Comparison of ENCODE assay signal across 23 cellular contexts in genomic region chr14:105666420-105666819, GRCh38.
DNase-seq lines count a peak whose midpoint lies in the region; ATAC-seq and TF ChIP-seq lines count a peak whose summit lies in the region.
"Had no signal": no experiment of that assay in that cellular context is flagged by ENCODE, and none has a peak within 500 bp of the region (broad histone marks: within the 10 kb centered on the region; RNA-seq: fewer than 3 reads in every experiment).

No MANE protein-coding gene starts in this region.

- H3K9me3 ChIP-seq in suprapubic skin: no peaks in the 10 kb centered on the region

- TF ChIP-seq POLR2A in suprapubic skin (IDR thresholded peaks at IDR 0.05): no peak

- no peaks in the 10 kb centered on the region for H3K36me3 Mint-ChIP-seq in natural killer cell treated with Interleukin-12 subunit alpha and Interleukin-12 subunit beta and Interleukin-15 and Interleukin-18, amount 100 ng/mL, for 72 hours

- ATAC-seq in esophagus mucosa (peak; percentile 10), HG02678 (IDR thresholded peaks at IDR 0.05; ENCODE audit: unreplicated experiment) (no peak)
- peak; percentile 43 to 56 for ATAC-seq in natural killer cell treated with Interleukin-12 subunit alpha and Interleukin-12 subunit beta and Interleukin-15 and Interleukin-18, amount 100 ng/mL, for 72 hours

- TF ChIP-seq CTCF in suprapubic skin (IDR thresholded peaks at IDR 0.05): no peak

- peak; percentile 38 for DNase-seq in activated CD8-positive, alpha-beta memory T cell treated with anti-CD3 and anti-CD28 coated beads, Interleukin-2, amount 50 U/mL, for 48 hours
- no peak for DNase-seq in activated CD8-positive, alpha-beta memory T cell treated with anti-CD3 and anti-CD28 coated beads, Interleukin-2, amount 50 U/mL, for 4 hours
- no peak for DNase-seq in natural killer cell treated with Interleukin-12 subunit alpha and Interleukin-12 subunit beta and Interleukin-15 and Interleukin-18, amount 100 ng/mL, for 72 hours (ENCODE audit: low spot score)
- DNase-seq in suprapubic skin (ENCODE audit: low spot score in 2 of 2): no peak
- no peak for DNase-seq in D341Med (ENCODE audit: low spot score)
- DNase-seq: Calu3, DMS153, DND-41, GM23248, H7, Karpas-422, NCI-H1092, NCI-H1417 treated with DMSO at 0.1 percent for 48 hours, NCI-H1694 treated with DMSO at 0.1 percent for 48 hours, NCI-H2081, NCI-H2227 treated with DMSO at 0.1 percent for 48 hours, NCI-H526 treated with DMSO at 0.1 percent for 48 hours, PC-9, RPMI8226, SHP77 had no signal

- TF ChIP-seq EP300 in suprapubic skin (IDR thresholded peaks at IDR 0.05): no peak

- no peak overlapping the region for H3K4me3 ChIP-seq in suprapubic skin
- H3K4me3 ChIP-seq: GM23248, PC-9 had no signal

- no peaks in the 10 kb centered on the region for H3K9me3 Mint-ChIP-seq in natural killer cell treated with Interleukin-12 subunit alpha and Interleukin-12 subunit beta and Interleukin-15 and Interleukin-18, amount 100 ng/mL, for 72 hours

- 82% methylated on average over 6 of the region's 6 CpGs for WGBS in suprapubic skin

- H3K27ac Mint-ChIP-seq in natural killer cell treated with Interleukin-12 subunit alpha and Interleukin-12 subunit beta and Interleukin-15 and Interleukin-18, amount 100 ng/mL, for 72 hours: no peak overlapping the region

- H3K4me1 Mint-ChIP-seq in natural killer cell treated with Interleukin-12 subunit alpha and Interleukin-12 subunit beta and Interleukin-15 and Interleukin-18, amount 100 ng/mL, for 72 hours (ENCODE audit: low read depth in 2 of 2): no peaks in the 10 kb centered on the region

- no peak overlapping the region for H3K4me3 Mint-ChIP-seq in natural killer cell treated with Interleukin-12 subunit alpha and Interleukin-12 subunit beta and Interleukin-15 and Interleukin-18, amount 100 ng/mL, for 72 hours

- no peaks in the 10 kb centered on the region for H3K27me3 ChIP-seq in suprapubic skin

- no peaks in the 10 kb centered on the region for H3K27me3 Mint-ChIP-seq in natural killer cell treated with Interleukin-12 subunit alpha and Interleukin-12 subunit beta and Interleukin-15 and Interleukin-18, amount 100 ng/mL, for 72 hours

- H3K36me3 ChIP-seq in suprapubic skin: no peaks in the 10 kb centered on the region

- H3K27ac ChIP-seq in suprapubic skin: no peak overlapping the region
- H3K27ac ChIP-seq: GM23248, HL-60, PC-9 had no signal

- H3K4me1 ChIP-seq in suprapubic skin: peaks cover 4% of the 10 kb centered on the region
